In the genomic region with DNA sequence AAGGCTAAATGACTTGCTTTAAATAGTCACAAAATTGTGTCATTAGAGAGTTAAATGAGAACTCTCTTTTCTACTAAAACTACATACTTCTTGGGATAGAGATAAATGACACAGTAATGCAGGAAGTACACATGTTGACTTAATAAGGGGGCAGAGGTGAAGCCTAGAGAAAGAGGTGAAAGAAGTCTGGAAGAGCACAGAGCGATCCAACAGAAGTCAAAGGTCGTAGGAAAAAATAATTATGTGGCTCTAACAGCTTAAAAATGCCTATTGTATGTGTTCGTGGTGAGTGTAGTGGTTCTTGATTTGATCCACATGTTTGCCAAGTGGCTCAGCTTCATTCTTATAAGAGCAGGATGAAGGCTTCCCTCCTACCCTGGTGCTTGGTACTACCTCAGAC, we compare ENCODE assay signal across 36 cellular contexts.
DNase-seq lines count a peak whose midpoint lies in the region; ATAC-seq, FAIRE-seq and TF ChIP-seq lines count a peak whose summit lies in the region.
"Had no signal": no experiment of that assay in that cellular context is flagged by ENCODE, and none has a peak within 500 bp of the region (broad histone marks: within the 10 kb centered on the region; RNA-seq: fewer than 3 reads in every experiment).

No MANE protein-coding gene starts in this region.

- no TSS peak for BruUV-seq in endothelial cell of umbilical vein (replicated peaks; lab: Mats Ljungman, UMichigan)

- H3K27ac ChIP-seq in endothelial cell of umbilical vein (ENCODE audit: insufficient read depth, low read depth, low read length), result no peak overlapping the region
- H3K27ac ChIP-seq: adrenal gland, foreskin keratinocyte, lower lobe of right lung, Peyer's patch, prostate gland, sigmoid colon, stomach had no signal

- H3K79me2 ChIP-seq in endothelial cell of umbilical vein (ENCODE audit: control insufficient read depth, insufficient read depth, low read length), result no peaks in the 10 kb centered on the region

- peaks cover 0 to under 1% of the 10 kb centered on the region in 2 donors for H3K9me3 Mint-ChIP-seq in stimulated activated naive CD8-positive, alpha-beta T cell treated with anti-CD3 and anti-CD28 coated beads, Interleukin-15, amount 100 ng/mL, for 72 hours
- no peaks in the 10 kb centered on the region for H3K9me3 Mint-ChIP-seq in HFFc6
- H3K9me3 Mint-ChIP-seq: activated CD4-positive, alpha-beta memory T cell treated with anti-CD3 and anti-CD28 coated beads, Interleukin-2, amount 10 ng/mL, durations not matched to agents 7 days and 5 days; activated naive CD4-positive, alpha-beta T cell treated with anti-CD3 and anti-CD28 coated beads, Interleukin-2, amount 10 ng/mL, durations not matched to agents 7 days and 5 days; activated T-helper 17 cell treated with anti-CD3 and anti-CD28 coated beads, Interleukin-2, amount 50 U/mL, for 72 hours; CD8-positive, alpha-beta T cell had no signal

- DNase-seq in AG10803 (ENCODE audit: low read depth) (peak; percentile 38), HT1080 (ENCODE audit: low read depth) (peak; percentile 15), endothelial cell of umbilical vein (ENCODE audit: low read depth, low spot score) (peak; percentile 36), left kidney (ENCODE audit: low read depth, low spot score) (peak; percentile 27), iPS-NIHi11 (ENCODE audit: low spot score) (no peak), HFFc6 (no peak), NCI-H226 (no peak)
- DNase-seq in stimulated activated naive CD8-positive, alpha-beta T cell treated with anti-CD3 and anti-CD28 coated beads, Interleukin-15, amount 100 ng/mL, for 72 hours, result no peak
- DNase-seq: activated CD4-positive, alpha-beta memory T cell treated with anti-CD3 and anti-CD28 coated beads, Interleukin-2, amount 10 ng/mL, durations not matched to agents 7 days and 5 days; activated CD4-positive, alpha-beta T cell treated with anti-CD3 and anti-CD28 coated beads for 1 hour; activated CD8-positive, alpha-beta memory T cell treated with anti-CD3 and anti-CD28 coated beads, Interleukin-2, amount 50 U/mL, for 4 hours; activated naive CD4-positive, alpha-beta T cell treated with anti-CD3 and anti-CD28 coated beads, Interleukin-2, amount 10 ng/mL, durations not matched to agents 7 days and 5 days; adrenal gland; BE2C; CD8-positive, alpha-beta T cell; foreskin keratinocyte; head of caudate nucleus; lower lobe of right lung; naive thymus-derived CD4-positive, alpha-beta T cell; NCI-H1105 treated with DMSO at 0.1 percent for 48 hours; NCI-H187 treated with DMSO at 0.1 percent for 48 hours; NCI-H345; nucleus accumbens; Peyer's patch; SHP77 treated with DMSO at 0.1 percent for 48 hours; sigmoid colon; stimulated activated CD4-positive, alpha-beta T cell treated with anti-CD3 and anti-CD28 coated beads, Interleukin-12 subunit alpha, Interleukin-12 subunit beta, amount 100 ng/mL, for 4 hours; stimulated activated CD4-positive, alpha-beta T cell treated with anti-CD3 and anti-CD28 coated beads, Interleukin-2, amount 100 ng/mL, for 48 hours; stomach had no signal

- H3K27ac Mint-ChIP-seq in stimulated activated naive CD8-positive, alpha-beta T cell treated with anti-CD3 and anti-CD28 coated beads, Interleukin-15, amount 100 ng/mL, for 72 hours, result no peak overlapping the region
- H3K27ac Mint-ChIP-seq in HFFc6, result no peak overlapping the region
- H3K27ac Mint-ChIP-seq: activated CD4-positive, alpha-beta memory T cell treated with anti-CD3 and anti-CD28 coated beads, Interleukin-2, amount 10 ng/mL, durations not matched to agents 7 days and 5 days; activated naive CD4-positive, alpha-beta T cell treated with anti-CD3 and anti-CD28 coated beads, Interleukin-2, amount 10 ng/mL, durations not matched to agents 7 days and 5 days; activated T-helper 17 cell treated with anti-CD3 and anti-CD28 coated beads, Interleukin-2, amount 50 U/mL, for 72 hours; brain; CD8-positive, alpha-beta T cell; naive thymus-derived CD4-positive, alpha-beta T cell had no signal

- dilution Hi-C loops in endothelial cell of umbilical vein (cut with MboI; ENCODE audit: extremely low pct_ligation_motif_present, low sequenced_read_pairs), result no loop called here

- no peaks in the 10 kb centered on the region for H3K4me1 Mint-ChIP-seq in stimulated activated naive CD8-positive, alpha-beta T cell treated with anti-CD3 and anti-CD28 coated beads, Interleukin-15, amount 100 ng/mL, for 72 hours
- H3K4me1 Mint-ChIP-seq in HFFc6 (ENCODE audit: low read depth), result peaks cover 10% of the 10 kb centered on the region
- H3K4me1 Mint-ChIP-seq: activated CD4-positive, alpha-beta memory T cell treated with anti-CD3 and anti-CD28 coated beads, Interleukin-2, amount 10 ng/mL, durations not matched to agents 7 days and 5 days; activated naive CD4-positive, alpha-beta T cell treated with anti-CD3 and anti-CD28 coated beads, Interleukin-2, amount 10 ng/mL, durations not matched to agents 7 days and 5 days; activated T-helper 17 cell treated with anti-CD3 and anti-CD28 coated beads, Interleukin-2, amount 50 U/mL, for 72 hours; brain had no signal

- H3K9me3 ChIP-seq in endothelial cell of umbilical vein (replicated peaks; ENCODE audit: control insufficient read depth, insufficient read depth, low read length), result no peaks in the 10 kb centered on the region
- H3K9me3 ChIP-seq: adrenal gland, BE2C, lower lobe of right lung, Peyer's patch, prostate gland, stomach had no signal

- H3K4me3 ChIP-seq in AG10803 (ENCODE audit: low read length) (no peak overlapping the region), endothelial cell of umbilical vein (replicated peaks in 1 of 3; ENCODE audit: insufficient read depth in 1 of 3, low read depth in 1 of 3, low read length in 3 of 3) (no peak overlapping the region)
- H3K4me3 ChIP-seq: adrenal gland, lower lobe of right lung, Peyer's patch, prostate gland, sigmoid colon, stomach had no signal

- no peak for TF ChIP-seq POLR2A in endothelial cell of umbilical vein (IDR thresholded peaks at IDR 0.05; ENCODE audit: low read depth, low read length)

- no peak overlapping the region for H3K4me2 ChIP-seq in endothelial cell of umbilical vein (ENCODE audit: insufficient read depth, low read length)

- no peak for FAIRE-seq in endothelial cell of umbilical vein (lab: Jason Lieb, UNC)
- FAIRE-seq: A204.1, GM18507, H54, keratinocyte had no signal

- H3K9ac ChIP-seq in endothelial cell of umbilical vein (replicated peaks; ENCODE audit: extremely low read depth, insufficient read depth, low read length), result no peak overlapping the region

- no peak overlapping the region for H2AFZ ChIP-seq in endothelial cell of umbilical vein (ENCODE audit: low read depth, low read length)

- POLR2A ChIA-PET in endothelial cell of umbilical vein (lab: Charles Lee), result interaction anchor here (0.6 kb wide), 1 partner anchor 284 kb away, joined by 3 read pairs; no protein-coding TSS in a partner anchor

- H3K4me3 Mint-ChIP-seq in stimulated activated naive CD8-positive, alpha-beta T cell treated with anti-CD3 and anti-CD28 coated beads, Interleukin-15, amount 100 ng/mL, for 72 hours, result no peak overlapping the region
- H3K4me3 Mint-ChIP-seq in HFFc6, result no peak overlapping the region
- H3K4me3 Mint-ChIP-seq: activated CD4-positive, alpha-beta memory T cell treated with anti-CD3 and anti-CD28 coated beads, Interleukin-2, amount 10 ng/mL, durations not matched to agents 7 days and 5 days; activated naive CD4-positive, alpha-beta T cell treated with anti-CD3 and anti-CD28 coated beads, Interleukin-2, amount 10 ng/mL, durations not matched to agents 7 days and 5 days; activated T-helper 17 cell treated with anti-CD3 and anti-CD28 coated beads, Interleukin-2, amount 50 U/mL, for 72 hours; brain; CD8-positive, alpha-beta T cell; naive thymus-derived CD4-positive, alpha-beta T cell had no signal

- intact Hi-C loops in endothelial cell of umbilical vein (cut with micrococcal nuclease), result no loop called here

- CTCF ChIA-PET in endothelial cell of umbilical vein (lab: Charles Lee), result interaction anchor here (1.0 kb wide), 1 partner anchor 11 kb away, joined by 3 read pairs; no protein-coding TSS in a partner anchor

- TF ChIP-seq CTCF in AG10803 (conservative IDR thresholded peaks at IDR 0.05; ENCODE audit: low read length), result no peak
- TF ChIP-seq CTCF in endothelial cell of umbilical vein (IDR thresholded peaks at IDR 0.05; ENCODE audit: extremely low read depth in 1 of 2, insufficient read depth in 1 of 2, low read depth in 1 of 2, low read length in 2 of 2), result no peak
- TF ChIP-seq CTCF in HFFc6 (IDR thresholded peaks at IDR 0.05), result no peak

- no peaks in the 10 kb centered on the region for H3K36me3 Mint-ChIP-seq in HFFc6 (ENCODE audit: low read depth)
- H3K36me3 Mint-ChIP-seq: activated naive CD4-positive, alpha-beta T cell treated with anti-CD3 and anti-CD28 coated beads, Interleukin-2, amount 10 ng/mL, durations not matched to agents 7 days and 5 days; brain; CD8-positive, alpha-beta T cell had no signal

- peaks cover 16% of the 10 kb centered on the region for H3K27me3 Mint-ChIP-seq in stimulated activated naive CD8-positive, alpha-beta T cell treated with anti-CD3 and anti-CD28 coated beads, Interleukin-15, amount 100 ng/mL, for 72 hours
- H3K27me3 Mint-ChIP-seq in HFFc6 (ENCODE audit: insufficient read depth), result no peaks in the 10 kb centered on the region; the same call in 1 of the 2 replicates
- H3K27me3 Mint-ChIP-seq: brain had no signal

- H3K4me1 ChIP-seq in endothelial cell of umbilical vein (ENCODE audit: control insufficient read depth, extremely low read depth, insufficient read depth, low read length), result peaks cover 5% of the 10 kb centered on the region
- H3K4me1 ChIP-seq: adrenal gland, BE2C, foreskin keratinocyte, lower lobe of right lung, Peyer's patch, prostate gland, sigmoid colon, stomach had no signal

- no peaks in the 10 kb centered on the region for H3K9me1 ChIP-seq in endothelial cell of umbilical vein (replicated peaks; ENCODE audit: control insufficient read depth, extremely low read depth, insufficient read depth, low read length)

- H3K27me3 ChIP-seq in endothelial cell of umbilical vein (ENCODE audit: control insufficient read depth in 2 of 2, insufficient read depth in 2 of 2, low read length in 2 of 2), result no peaks in the 10 kb centered on the region
- H3K27me3 ChIP-seq: adrenal gland, BE2C, foreskin keratinocyte, Peyer's patch, sigmoid colon, stomach had no signal

- ATAC-seq in stimulated activated naive CD8-positive, alpha-beta T cell treated with anti-CD3 and anti-CD28 coated beads, Interleukin-15, amount 100 ng/mL, for 72 hours, result no peak
- ATAC-seq: activated T-helper 17 cell treated with anti-CD3 and anti-CD28 coated beads, Interleukin-2, amount 50 U/mL, for 72 hours; CD8-positive, alpha-beta T cell; foreskin keratinocyte; lower lobe of right lung; naive thymus-derived CD4-positive, alpha-beta T cell had no signal

- H4K20me1 ChIP-seq in endothelial cell of umbilical vein (replicated peaks; ENCODE audit: control insufficient read depth, extremely low read depth, insufficient read depth, low read length), result no peaks in the 10 kb centered on the region

- no peaks in the 10 kb centered on the region for H3K36me3 ChIP-seq in endothelial cell of umbilical vein (ENCODE audit: control insufficient read depth in 2 of 2, extremely low read depth in 1 of 2, insufficient read depth in 2 of 2, low read length in 2 of 2)
- H3K36me3 ChIP-seq: adrenal gland, BE2C, lower lobe of right lung, Peyer's patch, prostate gland, sigmoid colon, stomach had no signal

TF ChIP-seq in endothelial cell of umbilical vein, 7 proteins besides CTCF, POLR2A, EP300 and RAD21 (continues in another document):
- TF ChIP-seq GATA2 (IDR thresholded peaks at IDR 0.05; ENCODE audit: insufficient read depth, insufficient read length, low read depth, low read length), result no peak

Comparison
In these comparisons a context has a peak if more than half of its experiments do, and no peak if none do; other contexts are left out.
1. DNase-seq: peak in AG10803 (single experiment), HT1080 (single experiment), endothelial cell of umbilical vein (single experiment) and left kidney (single experiment); none in stimulated activated naive CD8-positive, alpha-beta T cell treated with anti-CD3 and anti-CD28 coated beads, Interleukin-15, amount 100 ng/mL, for 72 hours (0 of 2), iPS-NIHi11 (single experiment), HFFc6 (single experiment) and NCI-H226 (single experiment).